ENCODE assay signal across 1 cellular context in genomic region chr16:31073823-31074072, GRCh38.
TF ChIP-seq lines count a peak whose summit lies in the region.

No MANE protein-coding gene starts in this region.

TF ChIP-seq in HEK293, 187 proteins besides CTCF, POLR2A, EP300 and RAD21 (continued from another document):
- TF ChIP-seq ZNF449 (tag by site-specific recombination; IDR thresholded peaks at IDR 0.05) (no peak), ZNF776 (tag by site-specific recombination; IDR thresholded peaks at IDR 0.05; ENCODE audit: borderline replicate concordance) (no peak), ZIC2 (tag by site-specific recombination; IDR thresholded peaks at IDR 0.05) (no peak), YY2 (tag by site-specific recombination; IDR thresholded peaks at IDR 0.05) (peak; percentile 78; the same call in 1 of the 2 replicates), ZNF426 (tag by site-specific recombination; IDR thresholded peaks at IDR 0.05) (no peak), BCL11A (tag by site-specific recombination; IDR thresholded peaks at IDR 0.05; ENCODE audit: low read depth) (no peak)
